In genomic region chr22:35170716-35171697, GRCh38 we compare ENCODE assay signal across 14 cellular contexts.
"Had no signal": no experiment of that assay in that cellular context is flagged by ENCODE, and none has a peak within 500 bp of the region (broad histone marks: within the 10 kb centered on the region; RNA-seq: fewer than 3 reads in every experiment).

No MANE protein-coding gene starts in this region.

- H3K9me3 ChIP-seq: heart right ventricle, mucosa of descending colon, thoracic aorta had no signal

- ATAC-seq: activated CD8-positive, alpha-beta T cell treated with anti-CD3 and anti-CD28 coated beads for 36 hours; activated naive CD4-positive, alpha-beta T cell treated with anti-CD3 and anti-CD28 coated beads, Interleukin-2, amount 50 U/mL, for 72 hours; heart right ventricle; left colon; mucosa of descending colon; naive thymus-derived CD4-positive, alpha-beta T cell had no signal

- H3K9ac ChIP-seq: parathyroid adenoma had no signal

- H3K36me3 Mint-ChIP-seq: activated naive CD4-positive, alpha-beta T cell treated with anti-CD3 and anti-CD28 coated beads, Interleukin-2, amount 50 U/mL, for 72 hours; naive thymus-derived CD4-positive, alpha-beta T cell had no signal

- H3K9me3 Mint-ChIP-seq: activated CD8-positive, alpha-beta T cell treated with anti-CD3 and anti-CD28 coated beads for 36 hours; activated naive CD4-positive, alpha-beta T cell treated with anti-CD3 and anti-CD28 coated beads, Interleukin-2, amount 50 U/mL, for 72 hours had no signal

- H3K4me3 ChIP-seq: heart right ventricle, mucosa of descending colon, sigmoid colon, spleen, thoracic aorta had no signal

- H3K27ac ChIP-seq: heart right ventricle, parathyroid adenoma, sigmoid colon, spleen, thoracic aorta had no signal

- H3K4me3 Mint-ChIP-seq: activated CD8-positive, alpha-beta T cell treated with anti-CD3 and anti-CD28 coated beads for 36 hours; naive thymus-derived CD4-positive, alpha-beta T cell had no signal

- H3K36me3 ChIP-seq: heart right ventricle, sigmoid colon, spleen, thoracic aorta had no signal

- H3K27ac Mint-ChIP-seq: activated CD8-positive, alpha-beta T cell treated with anti-CD3 and anti-CD28 coated beads for 36 hours; activated naive CD4-positive, alpha-beta T cell treated with anti-CD3 and anti-CD28 coated beads, Interleukin-2, amount 50 U/mL, for 72 hours; naive thymus-derived CD4-positive, alpha-beta T cell had no signal

- DNase-seq: activated CD4-positive, alpha-beta T cell treated with anti-CD3 and anti-CD28 coated beads for 4 hours; activated CD8-positive, alpha-beta T cell treated with anti-CD3 and anti-CD28 coated beads for 36 hours; activated gamma-delta T cell; activated T-cell treated with anti-CD3 and anti-CD28 coated beads, Interleukin-2, amount 50 U/mL, for 48 hours; amniotic stem cell; heart right ventricle; left colon; mucosa of descending colon; naive thymus-derived CD4-positive, alpha-beta T cell; sigmoid colon; spleen had no signal

- H3K4me1 ChIP-seq: heart right ventricle, parathyroid adenoma, sigmoid colon, spleen had no signal
